8 cellular contexts compared by ENCODE assay signal in genomic region chr9:62800451-62801371, GRCh38.
A peak's percentile ranks its signal among the peaks of the same experiment; 100 is the strongest.
DNase-seq lines count a peak whose midpoint lies in the region; ATAC-seq and TF ChIP-seq lines count a peak whose summit lies in the region.
"Not testable (repeated sequence)": the region's sequence is repeated elsewhere in the genome, so short reads cannot be mapped to it uniquely, and the experiment has no call there.

No MANE protein-coding gene starts in this region.

- intact Hi-C loops in Calu3 (cut with micrococcal nuclease; ENCODE audit: unreplicated experiment) = not testable (repeated sequence)

- H3K27me3 Mint-ChIP-seq in Calu3 (ENCODE audit: unreplicated experiment) (peaks cover 26% of the 10 kb centered on the region), neural progenitor cell (ENCODE audit: insufficient read depth, low read depth) (peaks cover 60% of the 10 kb centered on the region)
- H3K27me3 Mint-ChIP-seq in effector memory CD8-positive, alpha-beta T cell = peaks cover 16 to 40% of the 10 kb centered on the region in 2 donors

- H3K4me3 Mint-ChIP-seq in Calu3 (ENCODE audit: low read depth, unreplicated experiment) = peak overlapping the region; percentile 82
- H3K4me3 Mint-ChIP-seq in effector memory CD8-positive, alpha-beta T cell = peak overlapping the region; percentile 57 to 74
- H3K4me3 Mint-ChIP-seq in neural progenitor cell = peak overlapping the region; percentile 67

- in situ Hi-C loops in GM23248 (cut with MboI) = not testable (repeated sequence)

- H2AFZ ChIP-seq in GM23248 = peak overlapping the region; percentile 83
- not testable (repeated sequence) for H2AFZ ChIP-seq in neural progenitor cell (replicated peaks)

- TF ChIP-seq CTCF in Calu3 (IDR thresholded peaks at IDR 0.05; ENCODE audit: unreplicated experiment); Peyer's patch (IDR thresholded peaks at IDR 0.05); neural progenitor cell (IDR thresholded peaks at IDR 0.05): not testable (repeated sequence)

- not testable (repeated sequence) for H3K9me3 ChIP-seq in GM23248 (ENCODE audit: low read depth); Peyer's patch; neural progenitor cell (ENCODE audit: low read depth); subcutaneous abdominal adipose tissue (ENCODE audit: control insufficient read depth in 5 of 5, low read length in 5 of 5)

- not testable (repeated sequence) for DNase-seq in Calu3
- peak; percentile 42 for DNase-seq in GM23248
- peak; percentile 52 to 65 (median 59) for DNase-seq in Peyer's patch
- peak; percentile 27 for DNase-seq in activated gamma-delta T cell treated with Interleukin-2 at 50 U/mL for 16 hours
- DNase-seq in effector memory CD8-positive, alpha-beta T cell = peak; percentile 24 to 27 (median 24)
- DNase-seq in iPS-NIHi7 (ENCODE audit: extremely low spot score) = peak; percentile 2
- DNase-seq in neural progenitor cell (ENCODE audit: low spot score) = peak; percentile 53

- H3K27me3 ChIP-seq in GM23248 (replicated peaks; ENCODE audit: insufficient read depth) = not testable (repeated sequence)
- H3K27me3 ChIP-seq in Peyer's patch = peaks cover 0 to 39% of the 10 kb centered on the region in 2 donors
- H3K27me3 ChIP-seq in neural progenitor cell = peaks cover 72% of the 10 kb centered on the region
- H3K27me3 ChIP-seq in subcutaneous abdominal adipose tissue (ENCODE audit: control insufficient read depth in 5 of 5, insufficient read depth in 4 of 5, low read length in 5 of 5) = peaks cover 0 to 23% (median 16%) of the 10 kb centered on the region in 5 donors

- not testable (repeated sequence) for H3K9me3 Mint-ChIP-seq in Calu3 (ENCODE audit: low read depth, unreplicated experiment); effector memory CD8-positive, alpha-beta T cell
- H3K9me3 Mint-ChIP-seq in neural progenitor cell = peaks cover 38% of the 10 kb centered on the region

- not testable (repeated sequence) for ATAC-seq in effector memory CD8-positive, alpha-beta T cell (replicated peaks)

- peaks cover 28% of the 10 kb centered on the region for H3K36me3 Mint-ChIP-seq in Calu3 (ENCODE audit: insufficient read depth, unreplicated experiment)
- H3K36me3 Mint-ChIP-seq in effector memory CD8-positive, alpha-beta T cell (ENCODE audit: insufficient read depth) = peaks cover 29% of the 10 kb centered on the region
- H3K36me3 Mint-ChIP-seq in neural progenitor cell = not testable (repeated sequence)

- WGBS in GM23248 (ENCODE audit: low coverage in 1 of 2, low lambda C conversion rate in 2 of 2, missing lambda C conversion rate in 2 of 2), 2 experiments = 45 to 46% methylated on average over 29 of the region's 30 CpGs

- H3F3A ChIP-seq in GM23248 (ENCODE audit: insufficient read depth); neural progenitor cell (ENCODE audit: low read depth): not testable (repeated sequence)

- H3K4me2 ChIP-seq in GM23248 (ENCODE audit: unreplicated experiment) = peak overlapping the region; percentile 91
- peak overlapping the region; percentile 59 for H3K4me2 ChIP-seq in neural progenitor cell

- CTCF ChIA-PET in Calu3 (lab: Charles Lee) = interaction anchor here (1.0 kb wide), 1 partner anchor 1017 kb away, joined by 3 read pairs; no protein-coding TSS in a partner anchor

- not testable (repeated sequence) for H3K36me3 ChIP-seq in GM23248 (ENCODE audit: low read depth); Peyer's patch; neural progenitor cell; subcutaneous abdominal adipose tissue (ENCODE audit: control insufficient read depth in 5 of 5, insufficient read depth in 5 of 5, low read length in 5 of 5)

- TF ChIP-seq POLR2A in Peyer's patch (IDR thresholded peaks at IDR 0.05) = not testable (repeated sequence)

- H3K4me3 ChIP-seq in GM23248 (peak overlapping the region; percentile 72), Peyer's patch (peak overlapping the region; percentile 30 to 62 (median 54)), neural progenitor cell (peak overlapping the region; percentile 44), subcutaneous abdominal adipose tissue (ENCODE audit: low read depth in 1 of 5, low read length in 5 of 5) (peak overlapping the region; percentile 47 to 75 (median 48))

- H3K27ac Mint-ChIP-seq in Calu3 (ENCODE audit: unreplicated experiment) = peak overlapping the region; percentile 11
- peak overlapping the region; percentile 12 to 91 for H3K27ac Mint-ChIP-seq in effector memory CD8-positive, alpha-beta T cell
- H3K27ac Mint-ChIP-seq in neural progenitor cell = not testable (repeated sequence)

- H3K27ac ChIP-seq in GM23248 (0 out of 2 replicates have a peak overlapping the region, but pooled peaks have one; percentile 30), Peyer's patch (peak overlapping the region; percentile 45 to 89 (median 59))
- not testable (repeated sequence) for H3K27ac ChIP-seq in neural progenitor cell; subcutaneous abdominal adipose tissue (ENCODE audit: low read depth, low read length)

- not testable (repeated sequence) for H4K20me1 ChIP-seq in GM23248 (ENCODE audit: insufficient read depth)
- peaks cover 20% of the 10 kb centered on the region for H4K20me1 ChIP-seq in neural progenitor cell (ENCODE audit: low read depth)

- BruUV-seq in Calu3 (replicated peaks; lab: Mats Ljungman, UMichigan) = not testable (repeated sequence)

- H3K9ac ChIP-seq in GM23248 = peak overlapping the region; percentile 86
- H3K9ac ChIP-seq in neural progenitor cell = not testable (repeated sequence)
- H3K9ac ChIP-seq in subcutaneous abdominal adipose tissue (ENCODE audit: low read length in 5 of 5) = peak overlapping the region in 1 of 5 donors; percentile 39

- not testable (repeated sequence) for H3K79me2 ChIP-seq in GM23248 (ENCODE audit: insufficient read depth); neural progenitor cell (ENCODE audit: low read depth)

- H3K9me2 ChIP-seq in GM23248 (ENCODE audit: insufficient read depth) = not testable (repeated sequence)

- H3K4me1 ChIP-seq in GM23248 (ENCODE audit: insufficient read depth) (peaks cover 19% of the 10 kb centered on the region), Peyer's patch (peaks cover 0 to 17% (median 4%) of the 10 kb centered on the region in 4 donors), subcutaneous abdominal adipose tissue (ENCODE audit: control insufficient read depth in 5 of 5, insufficient read depth in 5 of 5, low read length in 5 of 5) (peaks cover 3 to 41% (median 27%) of the 10 kb centered on the region in 5 donors)
- H3K4me1 ChIP-seq in neural progenitor cell = not testable (repeated sequence)

- H3K4me1 Mint-ChIP-seq in Calu3 (ENCODE audit: low read depth, unreplicated experiment) = peaks cover 33% of the 10 kb centered on the region
- H3K4me1 Mint-ChIP-seq in effector memory CD8-positive, alpha-beta T cell (ENCODE audit: low read depth in 2 of 2) = peaks cover 25 to 28% of the 10 kb centered on the region in 2 donors
- peaks cover 11% of the 10 kb centered on the region for H3K4me1 Mint-ChIP-seq in neural progenitor cell
